23 cellular contexts compared by ENCODE assay signal in genomic region chr16:29993191-29993902, GRCh38. TPM values are rescaled to one million over a fixed set of nuclear protein-coding genes. Genes with fewer than 3 reads are reported as not detected.
DNase-seq lines count a peak whose midpoint lies in the region; ATAC-seq lines count a peak whose summit lies in the region.
"Had no signal": no experiment of that assay in that cellular context is flagged by ENCODE, and none has a peak within 500 bp of the region (broad histone marks: within the 10 kb centered on the region; RNA-seq: fewer than 3 reads in every experiment).

No MANE protein-coding gene starts in this region.

- H4K20me1 ChIP-seq in BLaER1, result no peaks in the 10 kb centered on the region; the same call in 1 of the 2 replicates

- peak overlapping the region; percentile 98 for H3K9ac ChIP-seq in BLaER1

- peaks cover 41% of the 10 kb centered on the region for H3K4me1 ChIP-seq in BLaER1
- peaks cover 19% of the 10 kb centered on the region for H3K4me1 ChIP-seq in CD8-positive, alpha-beta memory T cell (ENCODE audit: insufficient read depth, low read length)
- H3K4me1 ChIP-seq in naive thymus-derived CD4-positive, alpha-beta T cell (ENCODE audit: control insufficient read depth in 2 of 2, insufficient read depth in 2 of 2, low read length in 2 of 2), result peaks cover 16 to 18% of the 10 kb centered on the region in 2 donors
- H3K4me1 ChIP-seq: BE2C had no signal

- no peak overlapping the region for H3K4me3 ChIP-seq in BLaER1
- no peak overlapping the region for H3K4me3 ChIP-seq in CD8-positive, alpha-beta memory T cell (ENCODE audit: low read length)
- H3K4me3 ChIP-seq in naive thymus-derived CD4-positive, alpha-beta T cell (ENCODE audit: low read length), result no peak overlapping the region
- H3K4me3 ChIP-seq: gastrocnemius medialis, HAP-1, psoas muscle, thyroid gland had no signal

- H3K27ac Mint-ChIP-seq in CD8-positive, alpha-beta memory T cell, result peak overlapping the region in 2 of 8 donors; percentile 90 to 99
- peak overlapping the region; percentile 94 for H3K27ac Mint-ChIP-seq in T-helper 17 cell
- peak overlapping the region in 3 of 9 donors; percentile 59 to 97 (median 90) for H3K27ac Mint-ChIP-seq in naive thymus-derived CD4-positive, alpha-beta T cell

- peaks cover 25 to 42% (median 32%) of the 10 kb centered on the region in 3 donors for H3K4me1 Mint-ChIP-seq in CD8-positive, alpha-beta memory T cell
- peaks cover 26% of the 10 kb centered on the region for H3K4me1 Mint-ChIP-seq in T-helper 17 cell
- peaks cover 20 to 39% (median 28%) of the 10 kb centered on the region in 7 donors for H3K4me1 Mint-ChIP-seq in naive thymus-derived CD4-positive, alpha-beta T cell

- H3K27me3 ChIP-seq in BLaER1, result no peaks in the 10 kb centered on the region
- no peaks in the 10 kb centered on the region for H3K27me3 ChIP-seq in CD8-positive, alpha-beta memory T cell (ENCODE audit: insufficient read depth, low read length, poor library complexity, severe bottlenecking)
- H3K27me3 ChIP-seq in naive thymus-derived CD4-positive, alpha-beta T cell (ENCODE audit: control insufficient read depth in 2 of 2, insufficient read depth in 2 of 2, low read length in 2 of 2), result no peaks in the 10 kb centered on the region
- H3K27me3 ChIP-seq: BE2C, brain microvascular endothelial cell, dorsolateral prefrontal cortex, gastrocnemius medialis, thyroid gland had no signal

- no peaks in the 10 kb centered on the region for H3K27me3 Mint-ChIP-seq in CD8-positive, alpha-beta memory T cell
- no peaks in the 10 kb centered on the region for H3K27me3 Mint-ChIP-seq in T-helper 17 cell
- no peaks in the 10 kb centered on the region for H3K27me3 Mint-ChIP-seq in naive thymus-derived CD4-positive, alpha-beta T cell
- H3K27me3 Mint-ChIP-seq: stimulated activated memory B cell treated with anti-CD40 and anti-IgM and Interleukin-4, amounts not matched to agents 10 μg/mL and 1 μg/mL and 100 μg/mL, for 72 hours had no signal

- no peaks in the 10 kb centered on the region for H3K9me3 Mint-ChIP-seq in CD8-positive, alpha-beta memory T cell
- H3K9me3 Mint-ChIP-seq in naive thymus-derived CD4-positive, alpha-beta T cell, result no peaks in the 10 kb centered on the region
- H3K9me3 Mint-ChIP-seq: stimulated activated memory B cell treated with anti-CD40 and anti-IgM and Interleukin-4, amounts not matched to agents 10 μg/mL and 1 μg/mL and 100 μg/mL, for 72 hours had no signal

- POLR2A ChIA-PET in CD8-positive, alpha-beta memory T cell (lab: Charles Lee), result interaction anchor here (1.0 to 1.2 kb wide), 3 partner anchors 13 to 68 kb away, joined by 3 read pairs; partner anchors contain the start of gene TAOK2
- POLR2A ChIA-PET in naive thymus-derived CD4-positive, alpha-beta T cell (lab: Charles Lee), result interaction anchor here (1.1 to 1.7 kb wide), 4 partner anchors 20 to 342 kb away, joined by 3 to 16 read pairs (median 4); partner anchors contain the start of genes TAOK2 and TMEM219

- H3K27ac ChIP-seq in BLaER1, result peak overlapping the region; percentile 99
- no peak overlapping the region for H3K27ac ChIP-seq in CD8-positive, alpha-beta memory T cell (ENCODE audit: low read depth, low read length)
- H3K27ac ChIP-seq in naive thymus-derived CD4-positive, alpha-beta T cell (ENCODE audit: low read depth, low read length), result no peak overlapping the region
- H3K27ac ChIP-seq: brain microvascular endothelial cell, psoas muscle, thyroid gland had no signal

- no peak for DNase-seq in CD8-positive, alpha-beta memory T cell
- DNase-seq in T-helper 17 cell, result no peak
- DNase-seq in naive thymus-derived CD4-positive, alpha-beta T cell, result no peak
- DNase-seq in RKO (ENCODE audit: low spot score), result no peak
- DNase-seq in DMS 273 treated with DMSO at 0.1 percent for 48 hours (lab: John Stamatoyannopoulos, UW), result no peak
- DNase-seq: activated naive CD4-positive, alpha-beta T cell treated with anti-CD3 and anti-CD28 coated beads, Interleukin-2, amount 50 U/mL, for 16 hours; brain microvascular endothelial cell; DMS53; erythroblast; gastrocnemius medialis; NCI-H1417; NCI-H2171; NCI-H82; psoas muscle; stimulated activated CD4-positive, alpha-beta T cell treated with anti-CD3 and anti-CD28 coated beads, Interleukin-12 subunit alpha, Interleukin-12 subunit beta, amount 100 ng/mL, for 4 hours; thyroid gland had no signal

- H3K4me2 ChIP-seq in BLaER1, result peak overlapping the region; percentile 91

- intact Hi-C loops in naive thymus-derived CD4-positive, alpha-beta T cell (cut with micrococcal nuclease), result loop anchor here in 1 of 2 donors (10.0 kb wide), 1 partner anchor 1129 kb away; the partner anchor contains the start of gene SH2B1

- H3K36me3 Mint-ChIP-seq in CD8-positive, alpha-beta memory T cell, result peaks cover 6 to 76% (median 10%) of the 10 kb centered on the region in 3 donors
- H3K36me3 Mint-ChIP-seq in T-helper 17 cell (ENCODE audit: low read depth), result peaks cover 2% of the 10 kb centered on the region
- peaks cover 0 to 30% (median 9%) of the 10 kb centered on the region in 5 donors for H3K36me3 Mint-ChIP-seq in naive thymus-derived CD4-positive, alpha-beta T cell

- CTCF ChIA-PET in CD8-positive, alpha-beta memory T cell (lab: Charles Lee), result interaction anchor here (0.8 to 0.9 kb wide), 2 partner anchors 20 to 39 kb away, joined by 3 read pairs; partner anchors contain the start of gene TAOK2
- CTCF ChIA-PET in naive thymus-derived CD4-positive, alpha-beta T cell (lab: Charles Lee), result interaction anchor here (0.5 to 1.2 kb wide), 3 partner anchors 20 to 142 kb away, joined by 3 to 4 read pairs (median 3); partner anchors contain the start of gene TAOK2

- H3K4me3 Mint-ChIP-seq in CD8-positive, alpha-beta memory T cell, result peak overlapping the region in 4 of 7 donors; percentile 62 to 99 (median 96)
- H3K4me3 Mint-ChIP-seq in T-helper 17 cell, result peak overlapping the region; percentile 79
- H3K4me3 Mint-ChIP-seq in naive thymus-derived CD4-positive, alpha-beta T cell, result peak overlapping the region in 6 of 10 donors; percentile 27 to 99 (median 94)

- ATAC-seq in T-helper 17 cell (no peak), GM19023 (IDR thresholded peaks at IDR 0.05; ENCODE audit: unreplicated experiment) (no peak)
- ATAC-seq in naive thymus-derived CD4-positive, alpha-beta T cell, result no peak
- ATAC-seq: gastrocnemius medialis; left lobe of liver; psoas muscle; stimulated activated memory B cell treated with anti-CD40 and anti-IgM and Interleukin-4, amounts not matched to agents 10 μg/mL and 1 μg/mL and 100 μg/mL, for 72 hours had no signal

- H3K36me3 ChIP-seq in BLaER1, result peaks cover 65% of the 10 kb centered on the region
- peaks cover 6% of the 10 kb centered on the region for H3K36me3 ChIP-seq in CD8-positive, alpha-beta memory T cell (ENCODE audit: insufficient read depth, low read length)
- H3K36me3 ChIP-seq in naive thymus-derived CD4-positive, alpha-beta T cell (ENCODE audit: control insufficient read depth in 2 of 3, insufficient read depth in 3 of 3, low read length in 3 of 3), result peaks cover 0 to 63% (median 0%) of the 10 kb centered on the region in 3 experiments

- H3K9me3 ChIP-seq in BLaER1 (no peaks in the 10 kb centered on the region), T-helper 17 cell (ENCODE audit: control insufficient read depth, low read length, poor library complexity, severe bottlenecking) (no peaks in the 10 kb centered on the region)
- H3K9me3 ChIP-seq in CD8-positive, alpha-beta memory T cell (ENCODE audit: low read length), result no peaks in the 10 kb centered on the region
- H3K9me3 ChIP-seq in naive thymus-derived CD4-positive, alpha-beta T cell (ENCODE audit: control insufficient read depth in 2 of 3, low read length in 3 of 3), result no peaks in the 10 kb centered on the region
- H3K9me3 ChIP-seq: BE2C, gastrocnemius medialis, HAP-1, psoas muscle, thyroid gland had no signal

RNA-seq across cellular contexts. Expression of gene HIRIP3, which starts 2.1 kb away (rescaled TPM):
- total RNA-seq in CD8-positive, alpha-beta memory T cell, result 10 to 100 TPM; 45.6 to 48.0 TPM
- 22.0 TPM for polyA plus RNA-seq in CD8-positive, alpha-beta memory T cell
- 10 to 100 TPM; 11.3 to 11.5 TPM for total RNA-seq in T-helper 17 cell
- total RNA-seq in naive thymus-derived CD4-positive, alpha-beta T cell, result 10 to 100 TPM; 14.4 to 37.6 (median 17.2) TPM
- polyA plus RNA-seq in naive thymus-derived CD4-positive, alpha-beta T cell, result 10 to 100 TPM; 22.6 to 32.9 TPM

RNA-seq across cellular contexts. Expression of gene INO80E, which starts 2.7 kb away (rescaled TPM):
- total RNA-seq in CD8-positive, alpha-beta memory T cell, result 100 to 1,000 TPM; 121 to 123 TPM
- polyA plus RNA-seq in CD8-positive, alpha-beta memory T cell, result 6.5 TPM
- 10 to 100 TPM; 72.4 to 76.7 TPM for total RNA-seq in T-helper 17 cell
- 100 to 1,000 TPM in 2 of 5 experiments, 10 to 100 TPM in 3; 71.7 to 141 (median 95.8) TPM for total RNA-seq in naive thymus-derived CD4-positive, alpha-beta T cell
- 1 to 10 TPM; 4.3 to 9.3 TPM for polyA plus RNA-seq in naive thymus-derived CD4-positive, alpha-beta T cell

RNA-seq across cellular contexts. Expression of gene DOC2A, which starts 17.5 kb away (rescaled TPM):
- under 1 TPM; 0.13 to 0.42 TPM for total RNA-seq in CD8-positive, alpha-beta memory T cell
- polyA plus RNA-seq in CD8-positive, alpha-beta memory T cell, result not detected
- under 1 TPM in 1 of 2 donors, not detected in 1; 0.16 TPM for total RNA-seq in T-helper 17 cell
- under 1 TPM in 2 of 5 experiments, not detected in 3; 0.46 to 0.54 TPM for total RNA-seq in naive thymus-derived CD4-positive, alpha-beta T cell
- polyA plus RNA-seq in naive thymus-derived CD4-positive, alpha-beta T cell, result under 1 TPM in 1 of 2 donors, not detected in 1; 0.18 TPM
- total RNA-seq: gastrocnemius medialis had no signal

RNA-seq across cellular contexts. Expression of gene TAOK2, which starts 19.7 kb away (rescaled TPM):
- 10 to 100 TPM; 41.8 to 44.3 TPM for total RNA-seq in CD8-positive, alpha-beta memory T cell
- polyA plus RNA-seq in CD8-positive, alpha-beta memory T cell, result 7.1 TPM
- 10 to 100 TPM; 21.0 to 22.9 TPM for total RNA-seq in T-helper 17 cell
- total RNA-seq in naive thymus-derived CD4-positive, alpha-beta T cell, result 10 to 100 TPM; 19.4 to 48.5 (median 42.9) TPM
- 1 to 10 TPM; 2.9 to 8.1 TPM for polyA plus RNA-seq in naive thymus-derived CD4-positive, alpha-beta T cell

RNA-seq across cellular contexts. Expression of gene C16orf92, which starts 29.7 kb away (rescaled TPM):
- total RNA-seq in CD8-positive, alpha-beta memory T cell, result not detected
- not detected for polyA plus RNA-seq in CD8-positive, alpha-beta memory T cell
- not detected for total RNA-seq in T-helper 17 cell
- total RNA-seq in naive thymus-derived CD4-positive, alpha-beta T cell, result not detected
- not detected for polyA plus RNA-seq in naive thymus-derived CD4-positive, alpha-beta T cell
- total RNA-seq: dorsolateral prefrontal cortex, gastrocnemius medialis, left lobe of liver, psoas muscle, thyroid gland had no signal
- polyA plus RNA-seq: psoas muscle had no signal
